8 cellular contexts compared by ENCODE assay signal in the genomic region with DNA sequence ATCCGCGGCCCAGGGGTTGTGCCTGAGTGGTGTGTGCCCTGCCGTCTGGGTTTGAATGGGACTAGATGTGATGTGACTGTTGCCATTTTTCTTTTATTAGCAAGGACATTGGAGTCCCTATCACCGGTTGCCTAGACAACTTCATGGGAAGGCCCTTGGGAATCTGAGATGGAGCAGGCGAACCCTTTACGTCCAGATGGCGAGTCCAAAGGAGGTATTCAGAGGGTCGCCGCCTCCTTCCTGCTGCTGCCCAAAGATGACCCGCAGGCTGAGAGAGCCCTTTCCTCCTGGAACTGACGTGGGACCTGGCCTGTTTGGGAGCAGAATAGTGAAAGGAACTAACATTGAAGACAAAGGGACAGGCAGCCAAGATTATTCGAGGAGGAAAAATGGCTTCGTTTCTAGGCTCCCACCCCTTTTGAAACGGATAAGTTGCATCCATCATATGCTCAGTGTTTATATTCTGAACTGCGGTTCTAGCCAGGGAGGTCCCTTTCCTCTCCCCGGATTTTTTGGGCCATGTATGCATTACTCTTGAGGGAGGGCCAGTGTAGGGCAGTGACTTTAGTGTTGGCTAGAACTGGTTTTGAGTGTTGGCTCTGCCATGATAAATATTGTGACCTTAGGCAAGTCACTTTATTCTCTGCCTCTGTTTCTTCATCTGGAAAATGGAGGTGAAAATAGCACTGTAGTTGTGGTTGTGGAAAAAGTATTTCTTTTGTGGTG. TPM values are rescaled to one million over a fixed set of nuclear protein-coding genes. Genes with fewer than 3 reads are reported as not detected.
DNase-seq lines count a peak whose midpoint lies in the region; ATAC-seq and TF ChIP-seq lines count a peak whose summit lies in the region.

No MANE protein-coding gene starts in this region.

- no peak overlapping the region for H2BK20ac ChIP-seq in H9 (ENCODE audit: low read depth, low read length, poor library complexity, severe bottlenecking)

- H3K4me1 ChIP-seq in CD8-positive, alpha-beta T cell (ENCODE audit: insufficient read depth, low read length), result peaks cover 12% of the 10 kb centered on the region
- no peaks in the 10 kb centered on the region for H3K4me1 ChIP-seq in H9 (ENCODE audit: insufficient read depth, low read length)
- H3K4me1 ChIP-seq in Peyer's patch, result peaks cover 0 to 9% (median 2%) of the 10 kb centered on the region in 4 donors

- H2AK5ac ChIP-seq in H9 (ENCODE audit: insufficient read length, low read length), result peak overlapping the region; percentile 28

- no peaks in the 10 kb centered on the region for H3K9me3 Mint-ChIP-seq in CD8-positive, alpha-beta T cell
- H3K9me3 Mint-ChIP-seq in H9, result peaks cover 0 to 3% of the 10 kb centered on the region in 2 experiments; a peak in 2 of 5 replicates

- intact Hi-C loops in CD8-positive, alpha-beta T cell (cut with DNase I, micrococcal nuclease), result loop anchor here (1.0 to 10.0 kb wide), 12 partner anchors 126 to 1553 kb away; a partner anchor contains a TSS
- intact Hi-C loops in dorsolateral prefrontal cortex (cut with DNase I), result loop anchor here (1.0 to 5.0 kb wide), 4 partner anchors 72 to 303 kb away; a partner anchor contains a TSS

- TF ChIP-seq POLR2A in Peyer's patch (IDR thresholded peaks at IDR 0.05), result no peak

- no peak overlapping the region for H3T11ph ChIP-seq in H9 (ENCODE audit: low read length)

- H3K23me2 ChIP-seq in H9 (ENCODE audit: insufficient read length, low read depth, low read length, poor library complexity, severe bottlenecking), result peaks cover 13% of the 10 kb centered on the region

- peak overlapping the region; percentile 99 for H3K27ac Mint-ChIP-seq in CD8-positive, alpha-beta T cell
- peak overlapping the region; percentile 99 to 100 (median 100) for H3K27ac Mint-ChIP-seq in H9

- H3K36me3 Mint-ChIP-seq in CD8-positive, alpha-beta T cell, result peaks cover 27% of the 10 kb centered on the region
- peaks cover 36 to 50% (median 49%) of the 10 kb centered on the region in 3 experiments for H3K36me3 Mint-ChIP-seq in H9 (ENCODE audit: insufficient read depth in 1 of 3, low read depth in 3 of 3)

- H3K9ac ChIP-seq in H9 (ENCODE audit: extremely low read depth, insufficient read length, low read length), result peak overlapping the region; percentile 98

- H4K20me1 ChIP-seq in H9 (ENCODE audit: control insufficient read depth, insufficient read depth, insufficient read length), result no peaks in the 10 kb centered on the region

- no peak overlapping the region for H2BK120ac ChIP-seq in H9 (ENCODE audit: low read depth, low read length, poor library complexity, severe bottlenecking)

- peak overlapping the region; percentile 98 for H3K14ac ChIP-seq in H9 (ENCODE audit: insufficient read depth, low read length)

- no peak for TF ChIP-seq CTCF in CD8-positive, alpha-beta T cell (IDR thresholded peaks at IDR 0.05)
- TF ChIP-seq CTCF in H9 (conservative IDR thresholded peaks at IDR 0.05) (no peak), Peyer's patch (IDR thresholded peaks at IDR 0.05) (no peak), dorsolateral prefrontal cortex (IDR thresholded peaks at IDR 0.05 in 54 of 56, conservative IDR thresholded peaks at IDR 0.05 in 2 of 56; ENCODE audit: low read depth in 1 of 56, partially characterized antibody in 56 of 56) (no peak)

- no peak overlapping the region for H4K91ac ChIP-seq in H9 (ENCODE audit: insufficient read length, low read depth, low read length)

- peaks cover 36% of the 10 kb centered on the region; the same call in 1 of the 2 replicates for H3K79me2 ChIP-seq in H9 (ENCODE audit: insufficient read depth, low read length)

- peak overlapping the region; percentile 89 for H4K5ac ChIP-seq in H9 (ENCODE audit: insufficient read length, low read depth, low read length)

- H3K79me1 ChIP-seq in H9 (ENCODE audit: insufficient read depth, low read depth, low read length, poor library complexity, severe bottlenecking), result no peaks in the 10 kb centered on the region

- H3K4me3 Mint-ChIP-seq in CD8-positive, alpha-beta T cell, result peak overlapping the region; percentile 98
- H3K4me3 Mint-ChIP-seq in H9, result peak overlapping the region; percentile 96 to 97

- no peak overlapping the region for H3K23ac ChIP-seq in H9 (ENCODE audit: insufficient read length, low read depth, low read length)

- CTCF ChIA-PET in CD8-positive, alpha-beta T cell (lab: Charles Lee), result interaction anchor here (1.0 to 2.1 kb wide), 2 partner anchors 10 to 130 kb away, joined by 3 to 7 read pairs; no protein-coding TSS in a partner anchor

- no peak overlapping the region for H3K56ac ChIP-seq in H9 (ENCODE audit: insufficient read length, low read depth, low read length)

- H3K27me3 ChIP-seq in CD8-positive, alpha-beta T cell (ENCODE audit: insufficient read depth, low read length), result no peaks in the 10 kb centered on the region
- no peaks in the 10 kb centered on the region for H3K27me3 ChIP-seq in H9 (ENCODE audit: insufficient read depth, low read length)
- no peaks in the 10 kb centered on the region for H3K27me3 ChIP-seq in Peyer's patch
- H3K27me3 ChIP-seq in dorsolateral prefrontal cortex, result no peaks in the 10 kb centered on the region

- peak overlapping the region; percentile 90 for H3K27ac ChIP-seq in CD8-positive, alpha-beta T cell (ENCODE audit: low read depth, low read length)
- H3K27ac ChIP-seq in H9 (ENCODE audit: insufficient read length, low read depth, low read length) (peak overlapping the region; percentile 58), Peyer's patch (peak overlapping the region in 2 of 4 donors; percentile 96 to 97), dorsolateral prefrontal cortex (peak overlapping the region in 33 of 59 donors; percentile 94 to 100 (median 99))

- H4K8ac ChIP-seq in H9 (replicated peaks; ENCODE audit: insufficient read length, low read depth, low read length), result no peak overlapping the region

- H3K4ac ChIP-seq in H9 (ENCODE audit: low read depth, low read length), result no peak overlapping the region

- DNase-seq in CD8-positive, alpha-beta T cell, result peak in 1 of 7 experiments; percentile 6
- DNase-seq in H9 (peak; percentile 46), Peyer's patch (no peak), dorsolateral prefrontal cortex (no peak), myocyte (ENCODE audit: low read depth) (peak; percentile 40), MV-4-11 (lab: John Stamatoyannopoulos, UW) (no peak)

- POLR2A ChIA-PET in CD8-positive, alpha-beta T cell (lab: Charles Lee), result interaction anchor here (0.9 to 1.7 kb wide), 4 partner anchors 22 to 867 kb away, joined by 3 to 11 read pairs (median 7); a partner anchor contains a TSS

- H3K4me1 Mint-ChIP-seq in CD8-positive, alpha-beta T cell (ENCODE audit: low read depth), result peaks cover 18% of the 10 kb centered on the region
- peaks cover 37 to 39% of the 10 kb centered on the region in 2 experiments for H3K4me1 Mint-ChIP-seq in H9

- no peaks in the 10 kb centered on the region for H3K9me3 ChIP-seq in CD8-positive, alpha-beta T cell (ENCODE audit: low read length)
- H3K9me3 ChIP-seq in H9 (ENCODE audit: control insufficient read depth, low read depth, low read length), result no peaks in the 10 kb centered on the region
- no peaks in the 10 kb centered on the region for H3K9me3 ChIP-seq in Peyer's patch

- peak overlapping the region; percentile 92 for H3K4me3 ChIP-seq in CD8-positive, alpha-beta T cell (ENCODE audit: low read depth, low read length)
- peak overlapping the region; percentile 64 to 85 (median 72) for H3K4me3 ChIP-seq in Peyer's patch
- peak overlapping the region; percentile 50 to 97 (median 85) for H3K4me3 ChIP-seq in dorsolateral prefrontal cortex

- no peak overlapping the region for H2BK12ac ChIP-seq in H9 (ENCODE audit: insufficient read length, low read depth, low read length)

- WGBS in H9 (ENCODE audit: extremely low coverage, insufficient read length, low lambda C conversion rate), result no CpG with 5 or more reads among the region's 16 CpGs

- H2BK15ac ChIP-seq in H9 (ENCODE audit: low read depth, low read length), result no peak overlapping the region

- peak overlapping the region; percentile 99 for H3K4me2 ChIP-seq in H9 (ENCODE audit: insufficient read depth, insufficient read length, low read length)

- no peak overlapping the region for H2AFZ ChIP-seq in H9 (ENCODE audit: low read length)

- H3K27me3 Mint-ChIP-seq in CD8-positive, alpha-beta T cell (ENCODE audit: low read depth), result no peaks in the 10 kb centered on the region
- no peaks in the 10 kb centered on the region for H3K27me3 Mint-ChIP-seq in H9 (ENCODE audit: low read depth)

- peak overlapping the region; percentile 76 for H2BK5ac ChIP-seq in H9 (ENCODE audit: insufficient read length, low read length)

- no peak for ATAC-seq in CD8-positive, alpha-beta T cell
- ATAC-seq in HG02642 (IDR thresholded peaks at IDR 0.05; ENCODE audit: poor library complexity, unreplicated experiment) (no peak), HG02763 (IDR thresholded peaks at IDR 0.05; ENCODE audit: unreplicated experiment) (no peak)

- H3K36me3 ChIP-seq in CD8-positive, alpha-beta T cell (ENCODE audit: insufficient read depth, low read length), result no peaks in the 10 kb centered on the region
- no peaks in the 10 kb centered on the region for H3K36me3 ChIP-seq in Peyer's patch

- H3K18ac ChIP-seq in H9 (ENCODE audit: insufficient read length, low read depth, low read length), result peak overlapping the region; percentile 86

RNA-seq across cellular contexts. Expression of a gene that starts 0.7 kb away (rescaled TPM):
- total RNA-seq in CD8-positive, alpha-beta T cell, result 1 to 10 TPM; 3.4 to 3.6 TPM
- total RNA-seq in H9 (2021) (47.3 and 49.5 TPM in 2 replicates), Peyer's patch (10 to 100 TPM in 2 of 4 donors, 1 to 10 TPM in 2; 8.5 to 10.7 (median 10.0) TPM), dorsolateral prefrontal cortex (10 to 100 TPM in 27 of 120 experiments, 1 to 10 TPM in 93; 4.9 to 17.9 (median 8.5) TPM), myocyte (8.2 and 8.3 TPM in 2 replicates)
- 7.2 TPM for polyA plus RNA-seq in myocyte (2012)

RNA-seq across cellular contexts. Expression of a gene that starts 0.7 kb away (rescaled TPM):
- total RNA-seq in CD8-positive, alpha-beta T cell, result 10 to 100 TPM; 12.2 to 19.0 TPM
- total RNA-seq in H9 (2021) (43.7 and 44.3 TPM in 2 replicates), Peyer's patch (10 to 100 TPM; 19.9 to 38.7 (median 21.2) TPM), dorsolateral prefrontal cortex (10 to 100 TPM; 12.2 to 33.9 (median 21.9) TPM), myocyte (13.7 and 20.2 TPM in 2 replicates)
- polyA plus RNA-seq in myocyte (2012), result 38.0 TPM

Comparison
In these comparisons a context has a peak if more than half of its experiments do, and no peak if none do; other contexts are left out.
1. DNase-seq: peak in H9 (single experiment) and myocyte (single experiment); none in Peyer's patch (0 of 3), dorsolateral prefrontal cortex (0 of 10) and MV-4-11 (single experiment).
2. Peak in every context shown above with its lines, with median percentiles within 50 percentile points of each other: H3K4me3 ChIP-seq.